In the genomic region with DNA sequence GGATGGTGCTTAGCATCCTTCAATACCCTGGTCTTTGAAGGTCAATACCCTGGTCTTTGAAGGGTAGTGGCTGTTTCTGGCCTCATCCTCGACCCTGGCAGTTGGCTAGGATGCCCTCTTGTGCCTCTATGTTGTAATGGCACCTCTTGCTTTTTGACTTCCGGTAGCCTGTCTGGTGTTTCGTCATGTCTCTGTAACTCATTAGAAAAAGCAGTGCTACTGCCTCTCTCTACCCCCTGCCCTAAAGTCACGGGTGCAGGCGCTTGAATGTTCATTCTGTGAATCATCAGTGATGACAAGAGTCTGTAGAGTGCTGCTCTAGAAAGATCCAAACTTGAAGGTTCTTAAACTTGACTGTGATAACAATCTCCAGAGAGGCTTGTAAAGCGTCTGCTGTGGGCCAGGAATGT, we compare ENCODE assay signal across 8 cellular contexts. TPM values are rescaled to one million over a fixed set of nuclear protein-coding genes. Genes with fewer than 3 reads are reported as not detected.
A peak's percentile ranks its signal among the peaks of the same experiment; 100 is the strongest.
DNase-seq lines count a peak whose midpoint lies in the region; ATAC-seq and TF ChIP-seq lines count a peak whose summit lies in the region.

No MANE protein-coding gene starts in this region.

- no peak overlapping the region for H3K4me3 Mint-ChIP-seq in activated B cell treated with CpG ODN at 0.5 μM for 24 hours
- no peak overlapping the region for H3K4me3 Mint-ChIP-seq in glutamatergic neuron (ENCODE audit: unreplicated experiment)

- CTCF ChIA-PET in activated B cell treated with CpG ODN at 0.5 μM for 24 hours (lab: Charles Lee), result interaction anchor here (1.2 kb wide), 1 partner anchor 16 kb away, joined by 4 read pairs; no protein-coding TSS in a partner anchor

- H3K4me1 Mint-ChIP-seq in activated B cell treated with CpG ODN at 0.5 μM for 24 hours, result no peaks in the 10 kb centered on the region
- peaks cover 5% of the 10 kb centered on the region for H3K4me1 Mint-ChIP-seq in glutamatergic neuron (ENCODE audit: low read depth, unreplicated experiment)

- ATAC-seq in activated B cell treated with CpG ODN at 0.5 μM for 24 hours (ENCODE audit: low read depth), result peak; percentile 60
- no peak for ATAC-seq in GM21515 (IDR thresholded peaks at IDR 0.05; ENCODE audit: unreplicated experiment)
- no peak for ATAC-seq in GM18873 (IDR thresholded peaks at IDR 0.05; ENCODE audit: low FRiP score, unreplicated experiment)

- peaks cover 5% of the 10 kb centered on the region for H3K27me3 Mint-ChIP-seq in activated B cell treated with CpG ODN at 0.5 μM for 24 hours
- no peaks in the 10 kb centered on the region for H3K27me3 Mint-ChIP-seq in glutamatergic neuron (ENCODE audit: unreplicated experiment)

- H3K9me3 Mint-ChIP-seq in activated B cell treated with CpG ODN at 0.5 μM for 24 hours, result no peaks in the 10 kb centered on the region
- H3K9me3 Mint-ChIP-seq in glutamatergic neuron (ENCODE audit: unreplicated experiment), result peaks cover 3% of the 10 kb centered on the region

- intact Hi-C loops in activated B cell treated with CpG ODN at 0.5 μM for 24 hours (cut with micrococcal nuclease), result loop anchor here (1.0 kb wide), 1 partner anchor 157 kb away; no protein-coding TSS in a partner anchor

- no peaks in the 10 kb centered on the region for H3K36me3 Mint-ChIP-seq in activated B cell treated with CpG ODN at 0.5 μM for 24 hours (ENCODE audit: low read depth)
- no peaks in the 10 kb centered on the region for H3K36me3 Mint-ChIP-seq in glutamatergic neuron (ENCODE audit: unreplicated experiment)

- peak; percentile 73 for TF ChIP-seq CTCF in GM12872 (IDR thresholded peaks at IDR 0.05; ENCODE audit: insufficient read depth, low read depth, low read length)
- TF ChIP-seq CTCF in activated B cell treated with CpG ODN at 0.5 μM for 24 hours (IDR thresholded peaks at IDR 0.05), result no peak
- TF ChIP-seq CTCF in glutamatergic neuron (IDR thresholded peaks at IDR 0.05; ENCODE audit: partially characterized antibody, unreplicated experiment), result peak; percentile 50

- POLR2A ChIA-PET in activated B cell treated with CpG ODN at 0.5 μM for 24 hours (lab: Charles Lee), result no interaction called here

- H3K27ac Mint-ChIP-seq in activated B cell treated with CpG ODN at 0.5 μM for 24 hours (no peak overlapping the region), glutamatergic neuron (ENCODE audit: unreplicated experiment) (no peak overlapping the region)

- peak; percentile 86 for DNase-seq in AG20443 (ENCODE audit: low spot score)
- DNase-seq in Kasumi-1 (lab: John Stamatoyannopoulos, UW), result peak; percentile 64 to 74
- DNase-seq in activated B cell treated with CpG ODN at 0.5 μM for 24 hours, result no peak
- DNase-seq in glutamatergic neuron, result no peak
- DNase-seq in stimulated activated CD8-positive, alpha-beta memory T cell treated with anti-CD3 and anti-CD28 coated beads, Interleukin-4, amount 100 ng/mL, for 48 hours, result peak; percentile 45

RNA-seq across cellular contexts. Expression of a gene that starts 28.3 kb away (rescaled TPM):
- 0.11 TPM in 1 of 2 replicates, not detected in the other for total RNA-seq in activated B cell treated with CpG ODN at 0.5 μM for 24 hours
- total RNA-seq in glutamatergic neuron (ENCODE audit: unreplicated experiment), result 0.86 TPM

RNA-seq across cellular contexts. Expression of a gene that starts 57.7 kb away (rescaled TPM):
- total RNA-seq in activated B cell treated with CpG ODN at 0.5 μM for 24 hours (not detected in 2 replicates), glutamatergic neuron (ENCODE audit: unreplicated experiment) (0.22 TPM)

Comparison
In these comparisons a context has a peak if more than half of its experiments do, and no peak if none do; other contexts are left out.
1. DNase-seq: peak in AG20443 (single experiment), Kasumi-1 (2 of 2) and stimulated activated CD8-positive, alpha-beta memory T cell treated with anti-CD3 and anti-CD28 coated beads, Interleukin-4, amount 100 ng/mL, for 48 hours (single experiment); none in activated B cell treated with CpG ODN at 0.5 μM for 24 hours (single experiment) and glutamatergic neuron (single experiment).